Comparison of ENCODE assay signal across 23 cellular contexts in the genomic region with DNA sequence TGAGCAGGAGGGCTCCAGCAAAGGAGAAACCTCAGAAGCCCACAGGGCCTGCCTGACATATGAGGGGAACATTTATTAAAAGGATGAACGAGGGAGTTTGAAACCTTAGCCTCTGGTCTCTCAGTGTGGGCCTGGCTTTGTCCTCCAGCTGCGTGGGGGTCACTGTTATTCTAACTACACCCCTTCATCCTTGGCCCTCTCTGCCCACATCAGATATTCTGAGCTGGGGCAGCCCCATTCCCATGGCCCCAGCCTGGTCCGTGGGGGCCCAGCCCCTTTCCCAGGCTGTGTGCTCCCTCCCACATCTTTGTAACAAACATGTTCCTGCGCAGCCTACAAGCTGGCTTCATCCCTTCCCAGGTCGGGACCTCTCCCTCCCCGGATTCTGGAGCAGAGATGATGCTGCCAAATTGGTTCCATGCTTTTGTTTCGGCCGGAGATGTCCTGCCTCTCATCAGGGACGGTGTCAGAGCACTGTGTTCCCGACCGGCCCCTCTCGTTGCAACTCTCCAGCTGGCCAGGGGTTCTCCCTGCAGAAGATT. TPM values are rescaled to one million over a fixed set of nuclear protein-coding genes. Genes with fewer than 3 reads are reported as not detected.
DNase-seq lines count a peak whose midpoint lies in the region; ATAC-seq and TF ChIP-seq lines count a peak whose summit lies in the region.
"Had no signal": no experiment of that assay in that cellular context is flagged by ENCODE, and none has a peak within 500 bp of the region (broad histone marks: within the 10 kb centered on the region; RNA-seq: fewer than 3 reads in every experiment).

No MANE protein-coding gene starts in this region.

- H3K9me3 Mint-ChIP-seq in brain (peaks cover 0 to 2% (median 0%) of the 10 kb centered on the region in 5 experiments), type B pancreatic cell (no peaks in the 10 kb centered on the region)
- H3K9me3 Mint-ChIP-seq in stimulated activated naive CD8-positive, alpha-beta T cell treated with anti-CD3 and anti-CD28 coated beads, Interleukin-15, amount 100 ng/mL, for 72 hours, result no peaks in the 10 kb centered on the region
- H3K9me3 Mint-ChIP-seq: activated T-cell treated with anti-CD3 and anti-CD28 coated beads, Interleukin-2, amount 50 U/mL, for 4 hours; H9 had no signal

- no peak for TF ChIP-seq POLR2A in ovary (IDR thresholded peaks at IDR 0.05)

- H3K4me1 ChIP-seq in heart right ventricle (peaks cover 15 to 92% (median 72%) of the 10 kb centered on the region in 9 donors), ovary (ENCODE audit: insufficient read depth) (peaks cover 38% of the 10 kb centered on the region)

- H3K9me3 ChIP-seq in heart right ventricle, result no peaks in the 10 kb centered on the region
- H3K9me3 ChIP-seq in ovary, result no peaks in the 10 kb centered on the region
- H3K9me3 ChIP-seq: thoracic aorta had no signal

- peak in 5 of 8 donors; percentile 2 to 38 (median 13) for ATAC-seq in heart right ventricle
- ATAC-seq in stimulated activated naive CD8-positive, alpha-beta T cell treated with anti-CD3 and anti-CD28 coated beads, Interleukin-15, amount 100 ng/mL, for 72 hours, result no peak
- ATAC-seq: activated CD4-positive, CD25-positive, alpha-beta regulatory T cell treated with anti-CD3 and anti-CD28 coated beads, Interleukin-2, amount 50 U/mL, for 24 hours; activated T-cell treated with anti-CD3 and anti-CD28 coated beads, Interleukin-2, amount 50 U/mL, for 4 hours; esophagus mucosa had no signal

- H3K27ac ChIP-seq in heart right ventricle (peak overlapping the region; percentile 23 to 96 (median 84)), ovary (peak overlapping the region; percentile 45 to 61)
- H3K27ac ChIP-seq: thoracic aorta had no signal

- intact Hi-C loops in heart right ventricle (cut with DNase I) (no loop called here), ovary (cut with DNase I) (no loop called here)

- H3K36me3 Mint-ChIP-seq in brain, result peaks cover 16% of the 10 kb centered on the region
- peaks cover 6% of the 10 kb centered on the region for H3K36me3 Mint-ChIP-seq in type B pancreatic cell

- H3K27ac Mint-ChIP-seq in brain (peak overlapping the region; percentile 80 to 97 (median 95)), type B pancreatic cell (no peak overlapping the region)
- H3K27ac Mint-ChIP-seq in stimulated activated naive CD8-positive, alpha-beta T cell treated with anti-CD3 and anti-CD28 coated beads, Interleukin-15, amount 100 ng/mL, for 72 hours, result no peak overlapping the region

- WGBS in heart right ventricle, 2 donors, result 34 to 39% methylated on average over 12 of the region's 12 CpGs
- WGBS in ovary, 3 donors, result 5 to 22% (median 19%) methylated on average over 12 of the region's 12 CpGs

- peaks cover 0 to 46% (median 12%) of the 10 kb centered on the region in 7 donors for H3K27me3 ChIP-seq in heart right ventricle
- no peaks in the 10 kb centered on the region for H3K27me3 ChIP-seq in ovary

- peaks cover 0 to 6% (median 0%) of the 10 kb centered on the region in 9 donors for H3K36me3 ChIP-seq in heart right ventricle
- H3K36me3 ChIP-seq in ovary, result no peaks in the 10 kb centered on the region
- H3K36me3 ChIP-seq: thoracic aorta had no signal

- peaks cover 7% of the 10 kb centered on the region for H3K27me3 Mint-ChIP-seq in brain
- H3K27me3 Mint-ChIP-seq in type B pancreatic cell, result peaks cover 46% of the 10 kb centered on the region
- H3K27me3 Mint-ChIP-seq in stimulated activated naive CD8-positive, alpha-beta T cell treated with anti-CD3 and anti-CD28 coated beads, Interleukin-15, amount 100 ng/mL, for 72 hours, result peaks cover 59% of the 10 kb centered on the region

- H3K4me3 ChIP-seq in heart right ventricle, result peak overlapping the region in 4 of 10 donors; percentile 5 to 87 (median 14)
- H3K4me3 ChIP-seq in ovary, result no peak overlapping the region
- H3K4me3 ChIP-seq: thoracic aorta had no signal

- H3K4me3 Mint-ChIP-seq in brain (peak overlapping the region; percentile 8 to 93 (median 81)), type B pancreatic cell (peak overlapping the region; percentile 50)
- no peak overlapping the region for H3K4me3 Mint-ChIP-seq in stimulated activated naive CD8-positive, alpha-beta T cell treated with anti-CD3 and anti-CD28 coated beads, Interleukin-15, amount 100 ng/mL, for 72 hours
- H3K4me3 Mint-ChIP-seq: activated T-cell treated with anti-CD3 and anti-CD28 coated beads, Interleukin-2, amount 50 U/mL, for 4 hours; H9 had no signal

- H3K4me1 Mint-ChIP-seq in brain (peaks cover 86% of the 10 kb centered on the region), type B pancreatic cell (ENCODE audit: unreplicated experiment) (peaks cover 69% of the 10 kb centered on the region)
- peaks cover 44% of the 10 kb centered on the region for H3K4me1 Mint-ChIP-seq in stimulated activated naive CD8-positive, alpha-beta T cell treated with anti-CD3 and anti-CD28 coated beads, Interleukin-15, amount 100 ng/mL, for 72 hours

- DNase-seq in heart right ventricle, result peak in 1 of 2 donors; percentile 56
- DNase-seq in ovary, result peak; percentile 64 to 89 (median 79)
- DNase-seq in type B pancreatic cell (ENCODE audit: extremely low spot score, unreplicated experiment), result peak; percentile 61
- no peak for DNase-seq in NCI-H2029 (lab: John Stamatoyannopoulos, UW)
- DNase-seq in NCI-H187 treated with DMSO at 0.1 percent for 48 hours (lab: John Stamatoyannopoulos, UW), result no peak
- DNase-seq in stimulated activated naive CD8-positive, alpha-beta T cell treated with anti-CD3 and anti-CD28 coated beads, Interleukin-15, amount 100 ng/mL, for 72 hours, result no peak
- DNase-seq: activated CD8-positive, alpha-beta memory T cell treated with anti-CD3 and anti-CD28 coated beads for 24 hours; activated naive CD4-positive, alpha-beta T cell treated with Interleukin-2 at 50 U/mL for 16 hours; activated T-cell treated with anti-CD3 and anti-CD28 coated beads, Interleukin-2, amount 50 U/mL, for 4 hours; amniotic stem cell; central memory CD4-positive, alpha-beta T cell; effector CD4-positive, alpha-beta T cell; H9; midbrain; NCI-H1092; NCI-H526 treated with DMSO at 0.1 percent for 48 hours; stimulated activated CD8-positive, alpha-beta memory T cell treated with anti-CD3 and anti-CD28 coated beads, Interleukin-4, amount 100 ng/mL, for 48 hours had no signal

- TF ChIP-seq EP300 in ovary (IDR thresholded peaks at IDR 0.05), result no peak

- TF ChIP-seq CTCF in brain (conservative IDR thresholded peaks at IDR 0.05) (no peak), heart right ventricle (IDR thresholded peaks at IDR 0.05) (no peak), ovary (IDR thresholded peaks at IDR 0.05) (no peak), type B pancreatic cell (conservative IDR thresholded peaks at IDR 0.05) (no peak)

RNA-seq across cellular contexts. Expression of gene FXYD6, which starts 4.0 kb away (rescaled TPM):
- polyA plus RNA-seq in brain (ENCODE audit: insufficient read depth, low read depth, low replicate concordance) (516 TPM), heart right ventricle (10 to 100 TPM; 62.3 to 65.2 TPM), ovary (100 to 1,000 TPM; 256 to 445 TPM)
- total RNA-seq in heart right ventricle (10 to 100 TPM; 22.0 to 42.5 (median 30.4) TPM), ovary (100 to 1,000 TPM; 119 to 322 (median 264) TPM), type B pancreatic cell (ENCODE audit: low replicate concordance) (22.9 and 66.6 TPM in 2 replicates)

RNA-seq across cellular contexts. Expression of gene FXYD2, which starts 47.9 kb away (rescaled TPM):
- 0.63 TPM for polyA plus RNA-seq in brain (ENCODE audit: insufficient read depth, low read depth, low replicate concordance)
- total RNA-seq in heart right ventricle, result 1 to 10 TPM in 7 of 10 donors, under 1 TPM in 3; 0.40 to 3.2 (median 1.4) TPM
- 1 to 10 TPM; 1.9 to 6.0 TPM for polyA plus RNA-seq in heart right ventricle
- total RNA-seq in ovary, result 10 to 100 TPM in 5 of 7 donors, 1 to 10 TPM in 2; 3.2 to 23.1 (median 14.7) TPM
- polyA plus RNA-seq in ovary, result 1 to 10 TPM; 1.7 to 5.0 TPM
- 40.8 and 57.5 TPM in 2 replicates for total RNA-seq in type B pancreatic cell (ENCODE audit: low replicate concordance)
- total RNA-seq: esophagus mucosa, LHCN-M2, thoracic aorta had no signal

RNA-seq across cellular contexts. Expression of gene TMPRSS13, which starts 56.7 kb away (rescaled TPM):
- polyA plus RNA-seq in brain (ENCODE audit: insufficient read depth, low read depth, low replicate concordance) (0.08 TPM), heart right ventricle (under 1 TPM; 0.03 to 0.22 TPM), ovary (under 1 TPM; 0.05 to 0.22 TPM)
- total RNA-seq in heart right ventricle (under 1 TPM in 3 of 10 donors, not detected in 7; 0.07 to 0.32 (median 0.18) TPM), ovary (1 to 10 TPM in 1 of 7 donors, under 1 TPM in 4, not detected in 2; 0.12 to 2.0 (median 0.24) TPM), type B pancreatic cell (ENCODE audit: low replicate concordance) (6.9 and 22.7 TPM in 2 replicates)
- total RNA-seq: LHCN-M2, renal cortical epithelial cell had no signal

Comparison
In these comparisons a context has a peak if more than half of its experiments do, and no peak if none do; other contexts are left out.
1. H3K27ac Mint-ChIP-seq: peak in brain (5 of 5); none in type B pancreatic cell (single experiment) and stimulated activated naive CD8-positive, alpha-beta T cell treated with anti-CD3 and anti-CD28 coated beads, Interleukin-15, amount 100 ng/mL, for 72 hours (0 of 2).
2. H3K4me3 Mint-ChIP-seq: peak in brain (5 of 5) and type B pancreatic cell (single experiment); none in stimulated activated naive CD8-positive, alpha-beta T cell treated with anti-CD3 and anti-CD28 coated beads, Interleukin-15, amount 100 ng/mL, for 72 hours (0 of 2).
3. DNase-seq: peak in ovary (5 of 5) and type B pancreatic cell (single experiment); none in NCI-H2029 (single experiment), NCI-H187 treated with DMSO at 0.1 percent for 48 hours (single experiment) and stimulated activated naive CD8-positive, alpha-beta T cell treated with anti-CD3 and anti-CD28 coated beads, Interleukin-15, amount 100 ng/mL, for 72 hours (0 of 2).